In the genomic region with DNA sequence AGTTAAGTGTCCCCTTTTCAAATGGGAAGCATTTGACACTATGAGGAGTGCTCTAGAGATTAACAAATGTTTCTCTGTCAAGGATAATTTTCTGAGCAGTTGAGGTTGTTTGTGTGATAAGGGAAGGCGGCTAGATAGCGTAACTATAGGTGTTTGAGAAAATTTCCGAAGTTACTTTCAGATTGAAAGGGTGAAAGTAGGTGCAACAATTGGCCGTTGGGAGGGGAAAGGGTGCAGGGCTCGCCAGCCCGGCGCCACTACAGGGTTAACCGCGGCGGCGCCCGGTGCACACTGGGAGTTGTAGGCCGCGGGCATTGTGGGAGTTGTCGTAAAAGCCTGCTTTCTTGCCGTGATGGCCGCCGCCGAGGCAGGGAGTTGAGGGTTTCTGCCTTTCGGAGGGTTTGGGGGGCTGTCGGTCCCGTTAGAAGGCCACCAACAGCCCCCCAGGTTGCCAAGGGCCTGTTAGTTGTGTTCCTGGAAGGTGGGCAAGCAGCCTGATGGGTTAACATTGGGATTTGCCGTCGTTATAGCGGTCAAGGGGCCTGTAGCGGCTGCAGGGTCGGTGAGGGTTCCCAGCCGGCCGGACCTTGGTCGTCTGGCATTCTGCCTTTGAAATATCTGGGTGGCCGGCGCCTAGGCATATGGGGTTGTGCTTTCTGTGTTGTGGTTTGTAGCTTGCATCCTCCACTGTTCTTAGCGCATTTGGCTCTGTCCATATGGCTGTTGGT, we compare ENCODE assay signal across 1 cellular context.
TF ChIP-seq lines count a peak whose summit lies in the region.

No MANE protein-coding gene starts in this region.

TF ChIP-seq in HepG2, 621 proteins besides CTCF, POLR2A, EP300 and RAD21 (continued from another document and continues in another):
- peak; percentile 51; the same call in 1 of the 2 replicates for TF ChIP-seq HNF4G (IDR thresholded peaks at IDR 0.05; ENCODE audit: borderline replicate concordance, low read depth, low read length)
- TF ChIP-seq HNF4G (CRISPR knock-in tag; IDR thresholded peaks at IDR 0.05; ENCODE audit: borderline replicate concordance, low read depth), result 0 out of 2 replicates have a peak, but pooled peaks have one; percentile 32
- no peak for TF ChIP-seq ZNF720 (CRISPR knock-in tag; IDR thresholded peaks at IDR 0.05)
- 0 out of 2 replicates have a peak, but pooled peaks have one; percentile 7 for TF ChIP-seq ZNF564 (CRISPR knock-in tag; IDR thresholded peaks at IDR 0.05)
- TF ChIP-seq NCOR1 (IDR thresholded peaks at IDR 0.05; ENCODE audit: borderline replicate concordance, low read length), result no peak
- TF ChIP-seq ZNF761 (CRISPR knock-in tag; conservative IDR thresholded peaks at IDR 0.05), result peak; percentile 84
- peak; percentile 59; the same call in 1 of the 2 replicates for TF ChIP-seq ELF3 (CRISPR knock-in tag; IDR thresholded peaks at IDR 0.05)
- no peak for TF ChIP-seq LCORL (IDR thresholded peaks at IDR 0.05)
- TF ChIP-seq LCORL (CRISPR knock-in tag; IDR thresholded peaks at IDR 0.05), result peak; percentile 51
- no peak for TF ChIP-seq CHD4 (IDR thresholded peaks at IDR 0.05; ENCODE audit: borderline replicate concordance, low read length)
- TF ChIP-seq, protein P1, sequence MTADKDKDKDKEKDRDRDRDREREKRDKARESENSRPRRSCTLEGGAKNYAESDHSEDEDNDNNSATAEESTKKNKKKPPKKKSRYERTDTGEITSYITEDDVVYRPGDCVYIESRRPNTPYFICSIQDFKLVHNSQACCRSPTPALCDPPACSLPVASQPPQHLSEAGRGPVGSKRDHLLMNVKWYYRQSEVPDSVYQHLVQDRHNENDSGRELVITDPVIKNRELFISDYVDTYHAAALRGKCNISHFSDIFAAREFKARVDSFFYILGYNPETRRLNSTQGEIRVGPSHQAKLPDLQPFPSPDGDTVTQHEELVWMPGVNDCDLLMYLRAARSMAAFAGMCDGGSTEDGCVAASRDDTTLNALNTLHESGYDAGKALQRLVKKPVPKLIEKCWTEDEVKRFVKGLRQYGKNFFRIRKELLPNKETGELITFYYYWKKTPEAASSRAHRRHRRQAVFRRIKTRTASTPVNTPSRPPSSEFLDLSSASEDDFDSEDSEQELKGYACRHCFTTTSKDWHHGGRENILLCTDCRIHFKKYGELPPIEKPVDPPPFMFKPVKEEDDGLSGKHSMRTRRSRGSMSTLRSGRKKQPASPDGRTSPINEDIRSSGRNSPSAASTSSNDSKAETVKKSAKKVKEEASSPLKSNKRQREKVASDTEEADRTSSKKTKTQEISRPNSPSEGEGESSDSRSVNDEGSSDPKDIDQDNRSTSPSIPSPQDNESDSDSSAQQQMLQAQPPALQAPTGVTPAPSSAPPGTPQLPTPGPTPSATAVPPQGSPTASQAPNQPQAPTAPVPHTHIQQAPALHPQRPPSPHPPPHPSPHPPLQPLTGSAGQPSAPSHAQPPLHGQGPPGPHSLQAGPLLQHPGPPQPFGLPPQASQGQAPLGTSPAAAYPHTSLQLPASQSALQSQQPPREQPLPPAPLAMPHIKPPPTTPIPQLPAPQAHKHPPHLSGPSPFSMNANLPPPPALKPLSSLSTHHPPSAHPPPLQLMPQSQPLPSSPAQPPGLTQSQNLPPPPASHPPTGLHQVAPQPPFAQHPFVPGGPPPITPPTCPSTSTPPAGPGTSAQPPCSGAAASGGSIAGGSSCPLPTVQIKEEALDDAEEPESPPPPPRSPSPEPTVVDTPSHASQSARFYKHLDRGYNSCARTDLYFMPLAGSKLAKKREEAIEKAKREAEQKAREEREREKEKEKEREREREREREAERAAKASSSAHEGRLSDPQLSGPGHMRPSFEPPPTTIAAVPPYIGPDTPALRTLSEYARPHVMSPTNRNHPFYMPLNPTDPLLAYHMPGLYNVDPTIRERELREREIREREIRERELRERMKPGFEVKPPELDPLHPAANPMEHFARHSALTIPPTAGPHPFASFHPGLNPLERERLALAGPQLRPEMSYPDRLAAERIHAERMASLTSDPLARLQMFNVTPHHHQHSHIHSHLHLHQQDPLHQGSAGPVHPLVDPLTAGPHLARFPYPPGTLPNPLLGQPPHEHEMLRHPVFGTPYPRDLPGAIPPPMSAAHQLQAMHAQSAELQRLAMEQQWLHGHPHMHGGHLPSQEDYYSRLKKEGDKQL (CRISPR knock-in tag; IDR thresholded peaks at IDR 0.05; ENCODE audit: low read depth), result no peak
- TF ChIP-seq, protein P2, sequence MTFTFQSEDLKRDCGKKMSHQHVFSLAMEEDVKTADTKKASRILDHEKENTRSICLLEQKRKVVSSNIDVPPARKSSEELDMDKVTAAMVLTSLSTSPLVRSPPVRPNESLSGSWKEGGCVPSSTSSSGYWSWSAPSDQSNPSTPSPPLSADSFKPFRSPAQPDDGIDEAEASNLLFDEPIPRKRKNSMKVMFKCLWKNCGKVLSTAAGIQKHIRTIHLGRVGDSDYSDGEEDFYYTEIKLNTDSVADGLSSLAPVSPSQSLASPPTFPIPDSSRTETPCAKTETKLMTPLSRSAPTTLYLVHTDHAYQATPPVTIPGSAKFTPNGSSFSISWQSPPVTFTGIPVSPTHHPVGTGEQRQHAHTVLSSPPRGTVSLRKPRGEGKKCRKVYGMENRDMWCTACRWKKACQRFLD (CRISPR knock-in tag; IDR thresholded peaks at IDR 0.05; ENCODE audit: borderline replicate concordance), result no peak
- no peak for TF ChIP-seq ZNF678 (CRISPR knock-in tag; IDR thresholded peaks at IDR 0.05)
- TF ChIP-seq, protein P3, sequence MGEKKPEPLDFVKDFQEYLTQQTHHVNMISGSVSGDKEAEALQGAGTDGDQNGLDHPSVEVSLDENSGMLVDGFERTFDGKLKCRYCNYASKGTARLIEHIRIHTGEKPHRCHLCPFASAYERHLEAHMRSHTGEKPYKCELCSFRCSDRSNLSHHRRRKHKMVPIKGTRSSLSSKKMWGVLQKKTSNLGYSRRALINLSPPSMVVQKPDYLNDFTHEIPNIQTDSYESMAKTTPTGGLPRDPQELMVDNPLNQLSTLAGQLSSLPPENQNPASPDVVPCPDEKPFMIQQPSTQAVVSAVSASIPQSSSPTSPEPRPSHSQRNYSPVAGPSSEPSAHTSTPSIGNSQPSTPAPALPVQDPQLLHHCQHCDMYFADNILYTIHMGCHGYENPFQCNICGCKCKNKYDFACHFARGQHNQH (CRISPR knock-in tag; IDR thresholded peaks at IDR 0.05), result peak; percentile 85
- TF ChIP-seq ZSCAN29 (CRISPR knock-in tag; conservative IDR thresholded peaks at IDR 0.05), result 0 out of 2 replicates have a peak, but pooled peaks have one; percentile 32
- peak; percentile 100 for TF ChIP-seq ZNF143 (CRISPR knock-in tag; IDR thresholded peaks at IDR 0.05)
- TF ChIP-seq, protein P4, sequence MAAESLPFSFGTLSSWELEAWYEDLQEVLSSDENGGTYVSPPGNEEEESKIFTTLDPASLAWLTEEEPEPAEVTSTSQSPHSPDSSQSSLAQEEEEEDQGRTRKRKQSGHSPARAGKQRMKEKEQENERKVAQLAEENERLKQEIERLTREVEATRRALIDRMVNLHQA (CRISPR knock-in tag; IDR thresholded peaks at IDR 0.05), result no peak
- TF ChIP-seq ZSCAN30 (CRISPR knock-in tag; IDR thresholded peaks at IDR 0.05), result peak; percentile 80; the same call in 1 of the 2 replicates
- TF ChIP-seq CREB1 (IDR thresholded peaks at IDR 0.05), result 0 out of 2 replicates have a peak, but pooled peaks have one; percentile 31
- peak; percentile 83 for TF ChIP-seq CREB1 (CRISPR knock-in tag; IDR thresholded peaks at IDR 0.05)
- TF ChIP-seq ARHGAP35 (CRISPR knock-in tag; IDR thresholded peaks at IDR 0.05; ENCODE audit: borderline replicate concordance), result no peak
- TF ChIP-seq, protein P5, sequence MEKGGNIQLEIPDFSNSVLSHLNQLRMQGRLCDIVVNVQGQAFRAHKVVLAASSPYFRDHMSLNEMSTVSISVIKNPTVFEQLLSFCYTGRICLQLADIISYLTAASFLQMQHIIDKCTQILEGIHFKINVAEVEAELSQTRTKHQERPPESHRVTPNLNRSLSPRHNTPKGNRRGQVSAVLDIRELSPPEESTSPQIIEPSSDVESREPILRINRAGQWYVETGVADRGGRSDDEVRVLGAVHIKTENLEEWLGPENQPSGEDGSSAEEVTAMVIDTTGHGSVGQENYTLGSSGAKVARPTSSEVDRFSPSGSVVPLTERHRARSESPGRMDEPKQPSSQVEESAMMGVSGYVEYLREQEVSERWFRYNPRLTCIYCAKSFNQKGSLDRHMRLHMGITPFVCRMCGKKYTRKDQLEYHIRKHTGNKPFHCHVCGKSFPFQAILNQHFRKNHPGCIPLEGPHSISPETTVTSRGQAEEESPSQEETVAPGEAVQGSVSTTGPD (CRISPR knock-in tag; IDR thresholded peaks at IDR 0.05), result peak; percentile 54; the same call in 1 of the 2 replicates
- TF ChIP-seq PHB2 (IDR thresholded peaks at IDR 0.05; ENCODE audit: partially characterized antibody), result no peak
- TF ChIP-seq REPIN1 (CRISPR knock-in tag; IDR thresholded peaks at IDR 0.05; ENCODE audit: borderline replicate concordance, low read depth), result 0 out of 2 replicates have a peak, but pooled peaks have one; percentile 61
- TF ChIP-seq, protein P6, sequence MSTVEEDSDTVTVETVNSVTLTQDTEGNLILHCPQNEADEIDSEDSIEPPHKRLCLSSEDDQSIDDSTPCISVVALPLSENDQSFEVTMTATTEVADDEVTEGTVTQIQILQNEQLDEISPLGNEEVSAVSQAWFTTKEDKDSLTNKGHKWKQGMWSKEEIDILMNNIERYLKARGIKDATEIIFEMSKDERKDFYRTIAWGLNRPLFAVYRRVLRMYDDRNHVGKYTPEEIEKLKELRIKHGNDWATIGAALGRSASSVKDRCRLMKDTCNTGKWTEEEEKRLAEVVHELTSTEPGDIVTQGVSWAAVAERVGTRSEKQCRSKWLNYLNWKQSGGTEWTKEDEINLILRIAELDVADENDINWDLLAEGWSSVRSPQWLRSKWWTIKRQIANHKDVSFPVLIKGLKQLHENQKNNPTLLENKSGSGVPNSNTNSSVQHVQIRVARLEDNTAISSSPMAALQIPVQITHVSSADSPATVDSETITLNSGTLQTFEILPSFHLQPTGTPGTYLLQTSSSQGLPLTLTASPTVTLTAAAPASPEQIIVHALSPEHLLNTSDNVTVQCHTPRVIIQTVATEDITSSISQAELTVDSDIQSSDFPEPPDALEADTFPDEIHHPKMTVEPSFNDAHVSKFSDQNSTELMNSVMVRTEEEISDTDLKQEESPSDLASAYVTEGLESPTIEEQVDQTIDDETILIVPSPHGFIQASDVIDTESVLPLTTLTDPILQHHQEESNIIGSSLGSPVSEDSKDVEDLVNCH (CRISPR knock-in tag; IDR thresholded peaks at IDR 0.05), result no peak
- TF ChIP-seq, protein P7, sequence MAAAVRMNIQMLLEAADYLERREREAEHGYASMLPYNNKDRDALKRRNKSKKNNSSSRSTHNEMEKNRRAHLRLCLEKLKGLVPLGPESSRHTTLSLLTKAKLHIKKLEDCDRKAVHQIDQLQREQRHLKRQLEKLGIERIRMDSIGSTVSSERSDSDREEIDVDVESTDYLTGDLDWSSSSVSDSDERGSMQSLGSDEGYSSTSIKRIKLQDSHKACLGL (CRISPR knock-in tag; IDR thresholded peaks at IDR 0.05), result peak; percentile 79; the same call in 1 of the 2 replicates
- TF ChIP-seq ZNF431 (CRISPR knock-in tag; IDR thresholded peaks at IDR 0.05; ENCODE audit: borderline replicate concordance, low read depth), result 0 out of 2 replicates have a peak, but pooled peaks have one; percentile 41
- TF ChIP-seq ZNF354B (CRISPR knock-in tag; IDR thresholded peaks at IDR 0.05), result no peak
- TF ChIP-seq ZNF788 (CRISPR knock-in tag; IDR thresholded peaks at IDR 0.05; ENCODE audit: borderline replicate concordance), result peak; percentile 77
- TF ChIP-seq TCF12 (IDR thresholded peaks at IDR 0.05), result no peak
- 0 out of 2 replicates have a peak, but pooled peaks have one; percentile 31 for TF ChIP-seq TCF12 (CRISPR knock-in tag; IDR thresholded peaks at IDR 0.05)
- peak; percentile 39; the same call in 1 of the 2 replicates for TF ChIP-seq RFXAP (CRISPR knock-in tag; IDR thresholded peaks at IDR 0.05; ENCODE audit: borderline replicate concordance)
- TF ChIP-seq KDM5A (IDR thresholded peaks at IDR 0.05; ENCODE audit: borderline replicate concordance, low read length), result peak; percentile 97
- peak; percentile 92 for TF ChIP-seq ZNF781 (CRISPR knock-in tag; IDR thresholded peaks at IDR 0.05; ENCODE audit: borderline replicate concordance, not compliant biosample characterization)
- no peak for TF ChIP-seq RFX5 (IDR thresholded peaks at IDR 0.05; ENCODE audit: low read depth, low read length)
- 0 out of 2 replicates have a peak, but pooled peaks have one; percentile 10 for TF ChIP-seq BHLHE40 (IDR thresholded peaks at IDR 0.05; ENCODE audit: low read length)
- no peak for TF ChIP-seq ZNF777 (CRISPR knock-in tag; IDR thresholded peaks at IDR 0.05)
- TF ChIP-seq, protein P8, sequence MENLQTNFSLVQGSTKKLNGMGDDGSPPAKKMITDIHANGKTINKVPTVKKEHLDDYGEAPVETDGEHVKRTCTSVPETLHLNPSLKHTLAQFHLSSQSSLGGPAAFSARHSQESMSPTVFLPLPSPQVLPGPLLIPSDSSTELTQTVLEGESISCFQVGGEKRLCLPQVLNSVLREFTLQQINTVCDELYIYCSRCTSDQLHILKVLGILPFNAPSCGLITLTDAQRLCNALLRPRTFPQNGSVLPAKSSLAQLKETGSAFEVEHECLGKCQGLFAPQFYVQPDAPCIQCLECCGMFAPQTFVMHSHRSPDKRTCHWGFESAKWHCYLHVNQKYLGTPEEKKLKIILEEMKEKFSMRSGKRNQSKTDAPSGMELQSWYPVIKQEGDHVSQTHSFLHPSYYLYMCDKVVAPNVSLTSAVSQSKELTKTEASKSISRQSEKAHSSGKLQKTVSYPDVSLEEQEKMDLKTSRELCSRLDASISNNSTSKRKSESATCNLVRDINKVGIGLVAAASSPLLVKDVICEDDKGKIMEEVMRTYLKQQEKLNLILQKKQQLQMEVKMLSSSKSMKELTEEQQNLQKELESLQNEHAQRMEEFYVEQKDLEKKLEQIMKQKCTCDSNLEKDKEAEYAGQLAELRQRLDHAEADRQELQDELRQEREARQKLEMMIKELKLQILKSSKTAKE (CRISPR knock-in tag; IDR thresholded peaks at IDR 0.05; ENCODE audit: borderline replicate concordance), result no peak
- TF ChIP-seq ZNF773 (CRISPR knock-in tag; IDR thresholded peaks at IDR 0.05; ENCODE audit: borderline replicate concordance), result no peak
- no peak for TF ChIP-seq ZNF569 (CRISPR knock-in tag; IDR thresholded peaks at IDR 0.05; ENCODE audit: borderline replicate concordance)
- TF ChIP-seq ZNF766 (CRISPR knock-in tag; IDR thresholded peaks at IDR 0.05; ENCODE audit: borderline replicate concordance), result 0 out of 2 replicates have a peak, but pooled peaks have one; percentile 17
- TF ChIP-seq ZNF543 (CRISPR knock-in tag; IDR thresholded peaks at IDR 0.05), result peak; percentile 31; the same call in 1 of the 2 replicates
- TF ChIP-seq ARID2 (CRISPR knock-in tag; IDR thresholded peaks at IDR 0.05; ENCODE audit: borderline replicate concordance), result no peak
- peak; percentile 89 for TF ChIP-seq ZSCAN31 (CRISPR knock-in tag; IDR thresholded peaks at IDR 0.05; ENCODE audit: low read depth)
